Comparison of ENCODE assay signal across 8 cellular contexts in genomic region chr11:13210424-13210823, GRCh38.
DNase-seq lines count a peak whose midpoint lies in the region; ATAC-seq lines count a peak whose summit lies in the region.

No MANE protein-coding gene starts in this region.

- DNase-seq in DMS 273 (lab: John Stamatoyannopoulos, UW; ENCODE audit: unreplicated experiment) (peak; percentile 65), DMS 273 treated with DMSO at 0.1 percent for 48 hours (lab: John Stamatoyannopoulos, UW) (no peak), LHCN-M2 (ENCODE audit: low read depth) (peak; percentile 73), RKO (ENCODE audit: low spot score) (peak; percentile 82), dermis blood vessel endothelial cell (peak; percentile 88), medulla oblongata (ENCODE audit: extremely low spot score) (peak; percentile 70), SHP77 treated with DMSO at 0.1 percent for 48 hours (lab: John Stamatoyannopoulos, UW) (no peak)

- ATAC-seq in HG03196 (IDR thresholded peaks at IDR 0.05; ENCODE audit: unreplicated experiment) = no peak

Comparison
In these comparisons a context has a peak if more than half of its experiments do, and no peak if none do; other contexts are left out.
1. DNase-seq: peak in DMS 273 (single experiment), LHCN-M2 (single experiment), RKO (single experiment), dermis blood vessel endothelial cell (single experiment) and medulla oblongata (single experiment); none in DMS 273 treated with DMSO at 0.1 percent for 48 hours (single experiment) and SHP77 treated with DMSO at 0.1 percent for 48 hours (single experiment).